Comparison of ENCODE assay signal across 1 cellular context in genomic region chr17:67474081-67474661, GRCh38.
TF ChIP-seq lines count a peak whose summit lies in the region.

No MANE protein-coding gene starts in this region.

TF ChIP-seq in WTC11, 78 proteins besides CTCF, POLR2A, EP300 and RAD21 (continued from another document):
- no peak for TF ChIP-seq USF1 (CRISPR knock-in tag; IDR thresholded peaks at IDR 0.05)
- TF ChIP-seq ZNF532 (CRISPR knock-in tag; IDR thresholded peaks at IDR 0.05; ENCODE audit: borderline replicate concordance) = no peak
- TF ChIP-seq TCF7 (CRISPR knock-in tag; IDR thresholded peaks at IDR 0.05; ENCODE audit: low read depth) = no peak
- TF ChIP-seq MXD4 (CRISPR knock-in tag; IDR thresholded peaks at IDR 0.05; ENCODE audit: borderline replicate concordance) = no peak
- no peak for TF ChIP-seq CREB1 (CRISPR knock-in tag; IDR thresholded peaks at IDR 0.05)
TF ChIP-seq in WTC11: peak in this region for 0.
